In the genomic region with DNA sequence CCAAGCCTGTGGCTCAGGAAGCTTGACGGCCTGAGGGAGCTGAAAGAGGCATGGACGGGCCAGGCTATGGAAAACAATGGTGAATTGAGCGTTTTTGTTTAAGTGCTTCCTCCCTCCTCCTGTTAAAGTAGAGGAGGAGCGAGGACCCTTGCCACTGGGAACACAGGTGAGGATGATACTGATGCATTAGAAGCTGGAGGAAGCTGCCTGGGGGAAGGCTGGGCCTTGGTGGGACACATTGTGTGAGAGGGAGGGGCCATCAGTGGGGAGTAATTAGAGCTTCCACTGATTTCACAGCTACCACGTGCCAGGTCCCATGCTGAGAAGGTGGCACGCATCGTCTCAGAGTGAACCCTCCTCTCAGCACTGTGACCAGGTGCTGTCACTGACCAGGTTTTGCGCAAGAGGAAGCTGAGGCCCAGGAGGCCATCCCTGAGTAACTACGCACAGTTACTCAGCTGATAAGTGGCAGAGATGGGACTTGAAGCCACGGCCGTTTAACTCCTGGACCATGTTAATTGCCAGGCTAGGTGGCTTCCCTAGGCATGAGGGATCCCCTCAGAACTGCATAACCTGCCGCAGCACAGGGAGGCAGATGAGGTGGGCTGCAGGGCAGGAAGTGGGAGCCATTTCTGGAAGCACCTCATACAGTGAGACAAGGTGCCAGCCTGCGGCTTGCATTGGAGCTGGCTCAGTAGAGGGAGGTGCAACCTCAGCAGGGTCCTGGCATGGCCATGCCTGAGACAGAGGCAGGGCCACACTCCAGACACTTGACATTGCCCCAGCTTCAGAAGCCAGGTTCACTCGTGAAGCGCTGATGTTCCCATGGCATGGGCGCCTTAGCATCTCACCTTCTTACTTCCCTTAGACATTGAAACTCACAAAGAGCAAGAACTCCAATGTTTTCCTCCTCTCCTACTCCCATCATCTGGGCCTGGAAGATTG, we compare ENCODE assay signal across 25 cellular contexts.
DNase-seq lines count a peak whose midpoint lies in the region; ATAC-seq and TF ChIP-seq lines count a peak whose summit lies in the region.
"Had no signal": no experiment of that assay in that cellular context is flagged by ENCODE, and none has a peak within 500 bp of the region (broad histone marks: within the 10 kb centered on the region; RNA-seq: fewer than 3 reads in every experiment).

No MANE protein-coding gene starts in this region.

- H3K27me3 ChIP-seq in right atrium auricular region: no peaks in the 10 kb centered on the region
- H3K27me3 ChIP-seq in CD8-positive, alpha-beta memory T cell (ENCODE audit: insufficient read depth, low read length, poor library complexity, severe bottlenecking): no peaks in the 10 kb centered on the region

- no peaks in the 10 kb centered on the region for H3K36me3 ChIP-seq in right atrium auricular region
- no peaks in the 10 kb centered on the region for H3K36me3 ChIP-seq in CD8-positive, alpha-beta memory T cell (ENCODE audit: insufficient read depth, low read length)

- H3K36me3 Mint-ChIP-seq in type B pancreatic cell: no peaks in the 10 kb centered on the region
- no peaks in the 10 kb centered on the region for H3K36me3 Mint-ChIP-seq in CD8-positive, alpha-beta memory T cell
- H3K36me3 Mint-ChIP-seq: immature natural killer cell had no signal

- DNase-seq in right atrium auricular region (ENCODE audit: low spot score): peak; percentile 42
- DNase-seq in left ventricle myocardium superior: no peak
- peak; percentile 26 for DNase-seq in activated CD8-positive, alpha-beta memory T cell treated with anti-CD3 and anti-CD28 coated beads, Interleukin-2, amount 50 U/mL, for 48 hours
- DNase-seq in mucosa of gallbladder (ENCODE audit: low spot score): peak; percentile 6
- peak; percentile 44 for DNase-seq in type B pancreatic cell (ENCODE audit: extremely low spot score, unreplicated experiment)
- no peak for DNase-seq in CD8-positive, alpha-beta memory T cell
- no peak for DNase-seq in NCI-H510A (lab: John Stamatoyannopoulos, UW)
- DNase-seq: activated CD4-positive, alpha-beta T cell treated with anti-CD3 and anti-CD28 coated beads, Interleukin-2, amount 50 U/mL, for 4 hours; activated naive CD8-positive, alpha-beta T cell treated with anti-CD3 and anti-CD28 coated beads, Interleukin-2, amount 50 U/mL, for 24 hours; activated T-cell treated with anti-CD3 and anti-CD28 coated beads, Interleukin-2, amount 50 U/mL, for 24 hours; central memory CD4-positive, alpha-beta T cell; dermis blood vessel endothelial cell; hippocampal formation; immature natural killer cell; mesendoderm; NCI-H1048; NCI-H1930; NCI-H2227 treated with DMSO at 0.1 percent for 48 hours; NCI-H774; occipital lobe had no signal

- POLR2A ChIA-PET in CD8-positive, alpha-beta memory T cell (lab: Charles Lee): no interaction called here

- H3K27me3 Mint-ChIP-seq in type B pancreatic cell: peaks cover 38% of the 10 kb centered on the region
- peaks cover 12 to 77% of the 10 kb centered on the region in 2 donors for H3K27me3 Mint-ChIP-seq in CD8-positive, alpha-beta memory T cell

- no peak overlapping the region for H3K27ac ChIP-seq in right atrium auricular region
- no peak overlapping the region for H3K27ac ChIP-seq in CD8-positive, alpha-beta memory T cell (ENCODE audit: low read depth, low read length)
- H3K27ac ChIP-seq: C4-2B, RWPE1 had no signal

- H3K4me3 Mint-ChIP-seq in type B pancreatic cell: no peak overlapping the region
- H3K4me3 Mint-ChIP-seq in CD8-positive, alpha-beta memory T cell: no peak overlapping the region
- H3K4me3 Mint-ChIP-seq: activated naive CD8-positive, alpha-beta T cell treated with anti-CD3 and anti-CD28 coated beads, Interleukin-2, amount 50 U/mL, for 24 hours; activated T-cell treated with anti-CD3 and anti-CD28 coated beads, Interleukin-2, amount 50 U/mL, for 24 hours; immature natural killer cell; T-helper 1 cell treated with Interleukin-12 subunit alpha and Interleukin-12 subunit beta and Interleukin-4 antibody, amounts not matched to agents 30 μg/mL and 1 μg/mL, for 36 hours had no signal

- no peaks in the 10 kb centered on the region for H3K9me3 ChIP-seq in right atrium auricular region
- no peaks in the 10 kb centered on the region for H3K9me3 ChIP-seq in CD8-positive, alpha-beta memory T cell (ENCODE audit: low read length)

- H3K27ac Mint-ChIP-seq in type B pancreatic cell: no peak overlapping the region
- H3K27ac Mint-ChIP-seq in CD8-positive, alpha-beta memory T cell: peak overlapping the region in 1 of 8 donors; percentile 35
- H3K27ac Mint-ChIP-seq: activated naive CD8-positive, alpha-beta T cell treated with anti-CD3 and anti-CD28 coated beads, Interleukin-2, amount 50 U/mL, for 24 hours; activated T-cell treated with anti-CD3 and anti-CD28 coated beads, Interleukin-2, amount 50 U/mL, for 24 hours; IgD-negative memory B cell; immature natural killer cell; T-helper 1 cell treated with Interleukin-12 subunit alpha and Interleukin-12 subunit beta and Interleukin-4 antibody, amounts not matched to agents 30 μg/mL and 1 μg/mL, for 36 hours had no signal

- intact Hi-C loops in left ventricle myocardium superior (cut with micrococcal nuclease): no loop called here

- H3K4me1 ChIP-seq in right atrium auricular region: no peaks in the 10 kb centered on the region
- H3K4me1 ChIP-seq in CD8-positive, alpha-beta memory T cell (ENCODE audit: insufficient read depth, low read length): no peaks in the 10 kb centered on the region

- no peaks in the 10 kb centered on the region for H3K9me3 Mint-ChIP-seq in type B pancreatic cell
- peaks cover 0 to 9% (median 0%) of the 10 kb centered on the region in 5 donors for H3K9me3 Mint-ChIP-seq in CD8-positive, alpha-beta memory T cell
- H3K9me3 Mint-ChIP-seq: T-helper 1 cell treated with Interleukin-12 subunit alpha and Interleukin-12 subunit beta and Interleukin-4 antibody, amounts not matched to agents 30 μg/mL and 1 μg/mL, for 36 hours had no signal

- ATAC-seq in left ventricle myocardium superior (no peak), GM19467 (IDR thresholded peaks at IDR 0.05; ENCODE audit: unreplicated experiment) (no peak)
- ATAC-seq: activated naive CD8-positive, alpha-beta T cell treated with anti-CD3 and anti-CD28 coated beads, Interleukin-2, amount 50 U/mL, for 24 hours had no signal

- H3K4me3 ChIP-seq in right atrium auricular region: no peak overlapping the region
- no peak overlapping the region for H3K4me3 ChIP-seq in CD8-positive, alpha-beta memory T cell (ENCODE audit: low read length)

- no peak for TF ChIP-seq CTCF in right atrium auricular region (IDR thresholded peaks at IDR 0.05)
- TF ChIP-seq CTCF in type B pancreatic cell (conservative IDR thresholded peaks at IDR 0.05): no peak

- H3K4me1 Mint-ChIP-seq in type B pancreatic cell (ENCODE audit: unreplicated experiment): no peaks in the 10 kb centered on the region
- no peaks in the 10 kb centered on the region for H3K4me1 Mint-ChIP-seq in CD8-positive, alpha-beta memory T cell
- H3K4me1 Mint-ChIP-seq: activated naive CD8-positive, alpha-beta T cell treated with anti-CD3 and anti-CD28 coated beads, Interleukin-2, amount 50 U/mL, for 24 hours; IgD-negative memory B cell; immature natural killer cell had no signal

- CTCF ChIA-PET in CD8-positive, alpha-beta memory T cell (lab: Charles Lee): no interaction called here

Comparison
In these comparisons a context has a peak if more than half of its experiments do, and no peak if none do; other contexts are left out.
1. DNase-seq: peak in right atrium auricular region (single experiment), activated CD8-positive, alpha-beta memory T cell treated with anti-CD3 and anti-CD28 coated beads, Interleukin-2, amount 50 U/mL, for 48 hours (single experiment), mucosa of gallbladder (single experiment) and type B pancreatic cell (single experiment); none in left ventricle myocardium superior (single experiment), CD8-positive, alpha-beta memory T cell (0 of 5) and NCI-H510A (single experiment).